8 cellular contexts compared by ENCODE assay signal in genomic region chr18:63161032-63161727, GRCh38.
DNase-seq lines count a peak whose midpoint lies in the region; ATAC-seq, FAIRE-seq and TF ChIP-seq lines count a peak whose summit lies in the region.

No MANE protein-coding gene starts in this region.

- no peak for TF ChIP-seq EP300 in A549 (IDR thresholded peaks at IDR 0.05)
- TF ChIP-seq EP300 in GM12878 (IDR thresholded peaks at IDR 0.05; ENCODE audit: borderline replicate concordance in 1 of 2, control insufficient read depth in 1 of 2, low read depth in 2 of 2, low read length in 2 of 2), result peak; percentile 98 to 99

- 51% methylated on average over 6 of the region's 6 CpGs for WGBS in A549 (ENCODE audit: missing lambda C conversion rate)
- 1% methylated on average over 6 of the region's 6 CpGs for WGBS in GM12878 (ENCODE audit: insufficient coverage, insufficient replicate concordance, low lambda C conversion rate, missing lambda C conversion rate)
- 66 to 77% (median 68%) methylated on average over 6 of the region's 6 CpGs for WGBS in small intestine, 3 donors

- TF ChIP-seq POLR2A in A549 (IDR thresholded peaks at IDR 0.05; ENCODE audit: low read length), result no peak
- no peak for TF ChIP-seq POLR2A in GM12878 (IDR thresholded peaks at IDR 0.05; ENCODE audit: low read depth, low read length)

- no peaks in the 10 kb centered on the region for H4K20me1 ChIP-seq in GM12878 (ENCODE audit: control insufficient read depth, insufficient read depth)

- peak overlapping the region; percentile 97 for H3K9ac ChIP-seq in GM12878 (ENCODE audit: control insufficient read depth, insufficient read depth, low read length)

- H3K9me3 ChIP-seq in A549, result no peaks in the 10 kb centered on the region
- H3K9me3 ChIP-seq in GM12878 (replicated peaks; ENCODE audit: control insufficient read depth, insufficient read depth, low read length), result no peaks in the 10 kb centered on the region
- no peaks in the 10 kb centered on the region for H3K9me3 ChIP-seq in small intestine (ENCODE audit: control insufficient read depth, low read depth)

- in situ Hi-C loops in GM12878 (cut with MboI), result no loop called here

- TF ChIP-seq CTCF in A549 (IDR thresholded peaks at IDR 0.05), result no peak
- no peak for TF ChIP-seq CTCF in GM12878 (IDR thresholded peaks at IDR 0.05 in 2 of 3, conservative IDR thresholded peaks at IDR 0.05 in 1 of 3; ENCODE audit: control insufficient read depth in 2 of 3, extremely low read depth in 1 of 3, insufficient read depth in 1 of 3, low read depth in 3 of 3, low read length in 3 of 3)

- H3K27me3 ChIP-seq in GM12878 (replicated peaks in 1 of 2; ENCODE audit: control insufficient read depth in 2 of 2, insufficient read depth in 2 of 2, low read length in 1 of 2), result no peaks in the 10 kb centered on the region
- no peaks in the 10 kb centered on the region for H3K27me3 ChIP-seq in small intestine (ENCODE audit: control insufficient read depth in 2 of 2, insufficient read depth in 2 of 2, low read length in 2 of 2)

- DNase-seq in A549 (ENCODE audit: low read depth in 1 of 2, low spot score in 1 of 2) (no peak), GM12878 (ENCODE audit: low read depth, low spot score) (peak; percentile 92), small intestine (no peak), NCI-H1436 treated with DMSO at 0.1 percent for 48 hours (lab: John Stamatoyannopoulos, UW) (no peak), cerebellum (ENCODE audit: low spot score) (no peak), NCI-H226 (no peak)

- H3K27ac ChIP-seq in A549, result no peak overlapping the region
- peak overlapping the region; percentile 100 for H3K27ac ChIP-seq in GM12878 (ENCODE audit: control insufficient read depth, insufficient read depth)
- H3K27ac ChIP-seq in small intestine (ENCODE audit: low read depth in 1 of 2, low read length in 1 of 2), result peak overlapping the region; percentile 73 to 94

- H3K79me2 ChIP-seq in GM12878 (ENCODE audit: control insufficient read depth, insufficient read depth, low read length), result peaks cover 70% of the 10 kb centered on the region

- RAD21 ChIA-PET in GM12878 (lab: Charles Lee; ENCODE audit: unreplicated experiment), result interaction anchor here (0.8 to 5.3 kb wide), 19 partner anchors 9 to 157 kb away, joined by 3 to 57 read pairs (median 15); partner anchors contain the start of gene BCL2

- intact Hi-C loops in GM12878 (cut with micrococcal nuclease; ENCODE audit: unreplicated experiment), result loop anchor here (2.0 to 5.0 kb wide), 3 partner anchors 46 to 152 kb away; no protein-coding TSS in a partner anchor

- peaks cover 0 to 5% of the 10 kb centered on the region in 2 experiments; a peak in 2 of 4 replicates for H3K36me3 ChIP-seq in GM12878 (ENCODE audit: control insufficient read depth in 2 of 2, insufficient read depth in 2 of 2, low read length in 1 of 2)
- no peaks in the 10 kb centered on the region for H3K36me3 ChIP-seq in small intestine (ENCODE audit: control insufficient read depth in 2 of 2, insufficient read depth in 2 of 2, low read length in 2 of 2)

- POLR2A ChIA-PET in A549 (lab: Yijun Ruan, JAX), result no interaction called here
- POLR2A ChIA-PET in GM12878 (lab: Charles Lee), result interaction anchor here (0.6 to 4.7 kb wide), 19 partner anchors 9 to 157 kb away, joined by 3 to 44 read pairs (median 3); partner anchors contain the start of gene BCL2

- CTCF ChIA-PET in A549 (lab: Yijun Ruan, JAX), result interaction anchor here (0.9 kb wide), 1 partner anchor 278 kb away, joined by 4 read pairs; no protein-coding TSS in a partner anchor
- CTCF ChIA-PET in GM12878 (lab: Yijun Ruan, JAX), result interaction anchor here (1.1 to 18.1 kb wide), 10 partner anchors 8 to 161 kb away, joined by 3 to 416 read pairs (median 10); partner anchors contain the start of gene BCL2

- TF ChIP-seq RAD21 in A549 (conservative IDR thresholded peaks at IDR 0.05 in 1 of 2, IDR thresholded peaks at IDR 0.05 in 1 of 2) (no peak), GM12878 (IDR thresholded peaks at IDR 0.05; ENCODE audit: insufficient read depth, low read depth, low read length) (0 out of 2 replicates have a peak, but pooled peaks have one; percentile 2)

- H2AFZ ChIP-seq in GM12878 (ENCODE audit: control insufficient read depth, low read depth, low read length), result no peak overlapping the region

- FAIRE-seq in A549 (lab: Jason Lieb, UNC) (no peak), GM12878 (lab: Jason Lieb, UNC) (peak; percentile 72), small intestine (lab: Jason Lieb, UNC) (no peak)

- SMC1A ChIA-PET in GM12878 (lab: Charles Lee; ENCODE audit: uncharacterized antibody, unreplicated experiment), result interaction anchor here (0.8 to 6.7 kb wide), 28 partner anchors 8 to 162 kb away, joined by 3 to 100 read pairs (median 7); partner anchors contain the start of gene BCL2

- BruUV-seq in GM12878 (replicated peaks; lab: Mats Ljungman, UMichigan), result TSS peak; percentile 30

- no peak for ATAC-seq in A549
- ATAC-seq in GM19035 (IDR thresholded peaks at IDR 0.05; ENCODE audit: unreplicated experiment), result peak; percentile 26
- ATAC-seq in HG03439 (IDR thresholded peaks at IDR 0.05; ENCODE audit: unreplicated experiment), result peak; percentile 25
- peak; percentile 34 for ATAC-seq in GM12878

- 0 out of 3 replicates have a peak overlapping the region, but pooled peaks have one; percentile 30 for H3K4me2 ChIP-seq in A549
- H3K4me2 ChIP-seq in GM12878 (ENCODE audit: control insufficient read depth, insufficient read depth), result peak overlapping the region; percentile 99

- H3K4me3 ChIP-seq in A549 (no peak overlapping the region), GM12878 (peak overlapping the region; percentile 62), small intestine (ENCODE audit: low read depth in 1 of 2, low read length in 2 of 2) (no peak overlapping the region)

- H3K4me1 ChIP-seq in A549 (peaks cover 10% of the 10 kb centered on the region; the same call in 2 of the 3 replicates), GM12878 (ENCODE audit: control insufficient read depth, insufficient read depth, low read length) (peaks cover 65% of the 10 kb centered on the region), small intestine (ENCODE audit: control insufficient read depth in 2 of 2, insufficient read depth in 1 of 2, low read depth in 1 of 2, low read length in 1 of 2) (peaks cover 4 to 32% of the 10 kb centered on the region in 2 donors)

TF ChIP-seq in A549, 52 proteins besides CTCF, POLR2A, EP300 and RAD21:
- TF ChIP-seq RNF2 (IDR thresholded peaks at IDR 0.05; ENCODE audit: borderline replicate concordance, low read depth) (no peak), RFX5 (IDR thresholded peaks at IDR 0.05) (no peak), NPAS2 (CRISPR knock-in tag; IDR thresholded peaks at IDR 0.05; ENCODE audit: borderline replicate concordance) (no peak), KDM1A (IDR thresholded peaks at IDR 0.05; ENCODE audit: low read depth) (no peak), KDM5A (IDR thresholded peaks at IDR 0.05) (no peak), MAZ (IDR thresholded peaks at IDR 0.05; ENCODE audit: borderline replicate concordance, low read depth, low read length) (no peak)
TF ChIP-seq in A549: peak in this region for 0.

TF ChIP-seq in GM12878, 131 proteins besides CTCF, POLR2A, EP300 and RAD21 (continues in another document):
- TF ChIP-seq TBL1XR1 (IDR thresholded peaks at IDR 0.05; ENCODE audit: low read depth, low read length) (peak; percentile 86), CHD4 (IDR thresholded peaks at IDR 0.05) (no peak), RELA (IDR thresholded peaks at IDR 0.05; ENCODE audit: borderline replicate concordance, partially characterized antibody) (peak; percentile 89), NBN (IDR thresholded peaks at IDR 0.05) (no peak), HDAC6 (IDR thresholded peaks at IDR 0.05; ENCODE audit: unreplicated experiment) (peak; percentile 31), NFIC (IDR thresholded peaks at IDR 0.05; ENCODE audit: low read depth, low read length) (no peak), SP1 (IDR thresholded peaks at IDR 0.05; ENCODE audit: low read depth, low read length) (peak; percentile 51), TCF7 (IDR thresholded peaks at IDR 0.05; ENCODE audit: borderline replicate concordance) (no peak)
- TF ChIP-seq, protein P1, sequence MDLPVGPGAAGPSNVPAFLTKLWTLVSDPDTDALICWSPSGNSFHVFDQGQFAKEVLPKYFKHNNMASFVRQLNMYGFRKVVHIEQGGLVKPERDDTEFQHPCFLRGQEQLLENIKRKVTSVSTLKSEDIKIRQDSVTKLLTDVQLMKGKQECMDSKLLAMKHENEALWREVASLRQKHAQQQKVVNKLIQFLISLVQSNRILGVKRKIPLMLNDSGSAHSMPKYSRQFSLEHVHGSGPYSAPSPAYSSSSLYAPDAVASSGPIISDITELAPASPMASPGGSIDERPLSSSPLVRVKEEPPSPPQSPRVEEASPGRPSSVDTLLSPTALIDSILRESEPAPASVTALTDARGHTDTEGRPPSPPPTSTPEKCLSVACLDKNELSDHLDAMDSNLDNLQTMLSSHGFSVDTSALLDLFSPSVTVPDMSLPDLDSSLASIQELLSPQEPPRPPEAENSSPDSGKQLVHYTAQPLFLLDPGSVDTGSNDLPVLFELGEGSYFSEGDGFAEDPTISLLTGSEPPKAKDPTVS (IDR thresholded peaks at IDR 0.05; ENCODE audit: low read depth, low read length), result no peak
- TF ChIP-seq, protein P2, sequence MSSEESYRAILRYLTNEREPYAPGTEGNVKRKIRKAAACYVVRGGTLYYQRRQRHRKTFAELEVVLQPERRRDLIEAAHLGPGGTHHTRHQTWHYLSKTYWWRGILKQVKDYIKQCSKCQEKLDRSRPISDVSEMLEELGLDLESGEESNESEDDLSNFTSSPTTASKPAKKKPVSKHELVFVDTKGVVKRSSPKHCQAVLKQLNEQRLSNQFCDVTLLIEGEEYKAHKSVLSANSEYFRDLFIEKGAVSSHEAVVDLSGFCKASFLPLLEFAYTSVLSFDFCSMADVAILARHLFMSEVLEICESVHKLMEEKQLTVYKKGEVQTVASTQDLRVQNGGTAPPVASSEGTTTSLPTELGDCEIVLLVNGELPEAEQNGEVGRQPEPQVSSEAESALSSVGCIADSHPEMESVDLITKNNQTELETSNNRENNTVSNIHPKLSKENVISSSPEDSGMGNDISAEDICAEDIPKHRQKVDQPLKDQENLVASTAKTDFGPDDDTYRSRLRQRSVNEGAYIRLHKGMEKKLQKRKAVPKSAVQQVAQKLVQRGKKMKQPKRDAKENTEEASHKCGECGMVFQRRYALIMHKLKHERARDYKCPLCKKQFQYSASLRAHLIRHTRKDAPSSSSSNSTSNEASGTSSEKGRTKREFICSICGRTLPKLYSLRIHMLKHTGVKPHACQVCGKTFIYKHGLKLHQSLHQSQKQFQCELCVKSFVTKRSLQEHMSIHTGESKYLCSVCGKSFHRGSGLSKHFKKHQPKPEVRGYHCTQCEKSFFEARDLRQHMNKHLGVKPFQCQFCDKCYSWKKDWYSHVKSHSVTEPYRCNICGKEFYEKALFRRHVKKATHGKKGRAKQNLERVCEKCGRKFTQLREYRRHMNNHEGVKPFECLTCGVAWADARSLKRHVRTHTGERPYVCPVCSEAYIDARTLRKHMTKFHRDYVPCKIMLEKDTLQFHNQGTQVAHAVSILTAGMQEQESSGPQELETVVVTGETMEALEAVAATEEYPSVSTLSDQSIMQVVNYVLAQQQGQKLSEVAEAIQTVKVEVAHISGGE (CRISPR knock-in tag; IDR thresholded peaks at IDR 0.05), result 0 out of 2 replicates have a peak, but pooled peaks have one; percentile 17

Comparison
In these comparisons a context has a peak if more than half of its experiments do, and no peak if none do; other contexts are left out.
1. ATAC-seq: peak in GM19035 (single experiment), HG03439 (single experiment) and GM12878 (single experiment); none in A549 (0 of 2).
2. H3K27ac ChIP-seq: peak in GM12878 (single experiment) and small intestine (2 of 2); none in A549 (0 of 2).
3. Of the 24 proteins assayed by ChIP-seq in both GM12878 and A549: peak only in GM12878: BCL3, CHD2, EP300, ESRRA, JUNB, MAX and 3 more; only in A549: none; in both: none; in neither: 14; mixed calls (peak in some experiments, not most) for 1.